ENCODE assay signal across 1 cellular context in the genomic region with DNA sequence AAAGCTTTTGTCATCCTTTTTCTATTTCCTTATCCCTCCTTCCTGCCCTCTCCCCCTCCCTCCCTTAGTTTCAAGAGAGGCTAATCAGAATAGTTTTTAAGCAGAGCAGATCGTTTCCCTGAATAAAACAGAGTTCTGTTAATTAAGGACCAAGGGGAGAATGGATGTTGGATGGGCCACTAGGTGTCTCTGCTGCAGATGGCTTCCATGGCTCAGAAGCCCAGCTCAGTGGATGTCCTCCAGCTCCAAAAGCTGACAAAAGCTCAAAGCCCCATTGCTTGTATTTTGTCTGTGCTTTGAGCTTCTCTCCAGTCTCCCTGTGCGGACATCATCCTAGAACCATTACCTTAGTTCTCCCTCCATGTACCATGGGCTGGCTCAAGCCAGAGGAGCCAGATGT.
TF ChIP-seq lines count a peak whose summit lies in the region.

No MANE protein-coding gene starts in this region.

TF ChIP-seq in GM12878, 131 proteins besides CTCF, POLR2A, EP300 and RAD21:
- no peak for TF ChIP-seq RB1 (IDR thresholded peaks at IDR 0.05; ENCODE audit: borderline replicate concordance)
- no peak for TF ChIP-seq STAT3 (IDR thresholded peaks at IDR 0.05; ENCODE audit: low read depth, low read length)
- no peak for TF ChIP-seq MEF2B (IDR thresholded peaks at IDR 0.05; ENCODE audit: partially characterized antibody, poor library complexity, severe bottlenecking)
- TF ChIP-seq BACH1 (IDR thresholded peaks at IDR 0.05; ENCODE audit: borderline replicate concordance) = no peak
